In genomic region chr3:24952388-24952787, GRCh38 we compare ENCODE assay signal across 14 cellular contexts.
DNase-seq lines count a peak whose midpoint lies in the region; ATAC-seq and TF ChIP-seq lines count a peak whose summit lies in the region.
"Had no signal": no experiment of that assay in that cellular context is flagged by ENCODE, and none has a peak within 500 bp of the region (broad histone marks: within the 10 kb centered on the region; RNA-seq: fewer than 3 reads in every experiment).

No MANE protein-coding gene starts in this region.

- no peaks in the 10 kb centered on the region for H3K9me3 ChIP-seq in upper lobe of left lung
- H3K9me3 ChIP-seq: Caco-2 had no signal

- DNase-seq in ELF-1 (ENCODE audit: low read depth, low spot score) (peak; percentile 50), NCI-H1105 (lab: John Stamatoyannopoulos, UW) (peak; percentile 42), NCI-H774 (lab: John Stamatoyannopoulos, UW) (peak; percentile 35), iPS-NIHi11 (ENCODE audit: low spot score) (peak; percentile 64), NCI-H2196 treated with DMSO at 0.1 percent for 48 hours (lab: John Stamatoyannopoulos, UW; ENCODE audit: unreplicated experiment) (no peak), cerebellar cortex (ENCODE audit: low spot score) (no peak), upper lobe of left lung (no peak)
- DNase-seq in stimulated activated naive CD8-positive, alpha-beta T cell treated with anti-CD3 and anti-CD28 coated beads, Interleukin-15, Interleukin-2, amounts not matched to agents 100 U/mL and 50 U/mL, for 24 hours = no peak
- DNase-seq: Caco-2, DMS53, MV-4-11, NCI-H187 treated with DMSO at 0.1 percent for 48 hours, NCI-H446, RPMI8226 had no signal

- no peak overlapping the region for H3K4me3 ChIP-seq in upper lobe of left lung

- no peaks in the 10 kb centered on the region for H3K36me3 ChIP-seq in upper lobe of left lung

- no peaks in the 10 kb centered on the region for H3K27me3 ChIP-seq in upper lobe of left lung

- H3K4me1 ChIP-seq in upper lobe of left lung = peaks cover 0 to 3% (median 0%) of the 10 kb centered on the region in 4 donors
- H3K4me1 ChIP-seq: Caco-2 had no signal

- no peak for TF ChIP-seq EP300 in upper lobe of left lung (IDR thresholded peaks at IDR 0.05)

- TF ChIP-seq CTCF in upper lobe of left lung (IDR thresholded peaks at IDR 0.05) = no peak

- no peak overlapping the region for H3K27ac ChIP-seq in upper lobe of left lung

- no peak for ATAC-seq in upper lobe of left lung (ENCODE audit: low FRiP score in 2 of 2)
- no peak for ATAC-seq in stimulated activated naive CD8-positive, alpha-beta T cell treated with anti-CD3 and anti-CD28 coated beads, Interleukin-15, Interleukin-2, amounts not matched to agents 100 U/mL and 50 U/mL, for 24 hours

- TF ChIP-seq POLR2A in upper lobe of left lung (IDR thresholded peaks at IDR 0.05) = no peak

- 84 to 85% methylated on average over 6 of the region's 6 CpGs for WGBS in upper lobe of left lung, 2 donors

Comparison
In these comparisons a context has a peak if more than half of its experiments do, and no peak if none do; other contexts are left out.
1. DNase-seq: peak in ELF-1 (single experiment), NCI-H1105 (single experiment), NCI-H774 (single experiment) and iPS-NIHi11 (single experiment); none in NCI-H2196 treated with DMSO at 0.1 percent for 48 hours (single experiment), cerebellar cortex (single experiment), upper lobe of left lung (0 of 2) and stimulated activated naive CD8-positive, alpha-beta T cell treated with anti-CD3 and anti-CD28 coated beads, Interleukin-15, Interleukin-2, amounts not matched to agents 100 U/mL and 50 U/mL, for 24 hours (single experiment).